ENCODE assay signal across 1 cellular context in the genomic region with DNA sequence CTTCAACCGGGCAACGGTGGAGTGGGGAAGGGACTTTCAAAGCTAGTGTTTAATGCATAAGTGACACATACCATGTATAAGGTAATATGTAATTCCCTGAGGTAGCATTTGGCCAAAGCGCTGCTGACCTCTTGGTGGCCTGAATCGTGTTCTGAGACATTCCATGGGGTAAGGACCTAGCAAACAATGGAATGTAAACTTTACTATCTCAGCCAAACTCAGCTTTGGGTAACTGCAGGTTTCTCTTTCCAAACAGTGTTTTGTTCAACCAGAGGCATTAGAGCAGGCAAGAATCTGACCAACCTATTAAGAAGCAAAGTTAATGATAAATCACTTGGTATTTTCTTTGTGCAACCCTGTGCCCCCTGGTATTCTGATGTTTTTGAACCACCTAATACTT.
TF ChIP-seq lines count a peak whose summit lies in the region.

No MANE protein-coding gene starts in this region.

TF ChIP-seq in A549, 52 proteins besides CTCF, POLR2A, EP300 and RAD21 (continued from another document):
- TF ChIP-seq, protein P1, sequence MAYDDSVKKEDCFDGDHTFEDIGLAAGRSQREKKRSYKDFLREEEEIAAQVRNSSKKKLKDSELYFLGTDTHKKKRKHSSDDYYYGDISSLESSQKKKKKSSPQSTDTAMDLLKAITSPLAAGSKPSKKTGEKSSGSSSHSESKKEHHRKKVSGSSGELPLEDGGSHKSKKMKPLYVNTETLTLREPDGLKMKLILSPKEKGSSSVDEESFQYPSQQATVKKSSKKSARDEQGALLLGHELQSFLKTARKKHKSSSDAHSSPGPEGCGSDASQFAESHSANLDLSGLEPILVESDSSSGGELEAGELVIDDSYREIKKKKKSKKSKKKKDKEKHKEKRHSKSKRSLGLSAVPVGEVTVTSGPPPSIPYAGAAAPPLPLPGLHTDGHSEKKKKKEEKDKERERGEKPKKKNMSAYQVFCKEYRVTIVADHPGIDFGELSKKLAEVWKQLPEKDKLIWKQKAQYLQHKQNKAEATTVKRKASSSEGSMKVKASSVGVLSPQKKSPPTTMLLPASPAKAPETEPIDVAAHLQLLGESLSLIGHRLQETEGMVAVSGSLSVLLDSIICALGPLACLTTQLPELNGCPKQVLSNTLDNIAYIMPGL (CRISPR knock-in tag; IDR thresholded peaks at IDR 0.05; ENCODE audit: borderline replicate concordance): no peak
- TF ChIP-seq RNF2 (IDR thresholded peaks at IDR 0.05; ENCODE audit: borderline replicate concordance, low read depth) (no peak), RARB (CRISPR knock-in tag; IDR thresholded peaks at IDR 0.05) (peak; percentile 66; the same call in 1 of the 2 replicates), JUN (IDR thresholded peaks at IDR 0.05) (0 out of 5 replicates have a peak, but pooled peaks of 1 of the 2 experiments have one; percentile 56), KDM1A (IDR thresholded peaks at IDR 0.05; ENCODE audit: low read depth) (no peak), POLR2AphosphoS2 (conservative IDR thresholded peaks at IDR 0.05; ENCODE audit: low read length) (no peak)
TF ChIP-seq in A549: peak in this region for 10.
